11 cellular contexts compared by ENCODE assay signal in the genomic region with DNA sequence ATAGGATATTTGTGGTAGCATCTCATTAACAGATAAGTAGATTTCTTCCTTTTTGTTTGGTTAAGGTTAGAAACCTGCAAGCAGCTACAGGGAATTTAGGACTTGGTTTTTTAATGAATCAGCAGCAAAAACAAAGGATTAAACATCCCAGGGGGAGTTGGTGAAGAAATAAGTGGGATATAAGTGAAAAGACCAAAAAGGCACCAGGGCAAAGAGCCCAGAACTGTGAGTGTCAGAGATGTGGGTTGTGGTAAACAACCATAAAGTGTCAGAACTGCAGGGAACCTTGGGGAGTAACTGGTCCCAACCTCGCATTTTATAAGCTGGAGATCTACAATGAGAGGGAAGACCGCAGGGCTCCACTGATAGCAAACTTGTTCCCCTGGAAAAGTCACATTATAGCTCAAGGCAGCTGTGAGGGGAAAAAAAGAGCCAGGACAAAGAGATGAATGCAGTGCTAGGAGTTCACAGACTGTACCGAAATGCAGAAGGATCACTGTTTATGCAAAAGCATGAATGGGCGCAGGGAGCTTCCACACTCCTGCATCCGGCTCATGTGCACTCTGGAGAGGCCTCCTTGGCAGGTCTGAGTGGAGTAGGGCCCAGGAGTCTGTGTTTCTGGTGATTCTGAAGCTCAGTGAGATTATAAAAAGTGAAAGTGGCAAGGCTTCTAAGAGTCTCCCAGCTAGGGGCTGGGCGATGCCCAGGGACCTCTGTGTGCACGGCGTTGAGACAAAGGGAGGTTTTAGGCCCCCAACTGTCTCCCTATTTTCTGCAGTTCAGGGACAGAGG.
DNase-seq lines count a peak whose midpoint lies in the region; ATAC-seq, FAIRE-seq and TF ChIP-seq lines count a peak whose summit lies in the region.
"Had no signal": no experiment of that assay in that cellular context is flagged by ENCODE, and none has a peak within 500 bp of the region (broad histone marks: within the 10 kb centered on the region; RNA-seq: fewer than 3 reads in every experiment).

No MANE protein-coding gene starts in this region.

- H3K36me3 Mint-ChIP-seq in activated naive CD4-positive, alpha-beta T cell treated with anti-CD3 and anti-CD28 coated beads, Interleukin-2, amount 50 U/mL, for 72 hours = no peaks in the 10 kb centered on the region

- H3K9ac ChIP-seq in keratinocyte (ENCODE audit: control insufficient read depth, extremely low read depth, insufficient read depth, low read length) = peak overlapping the region; percentile 40

- H3K9me3 ChIP-seq in keratinocyte (ENCODE audit: control insufficient read depth, low read depth, low read length) = no peaks in the 10 kb centered on the region

- peak; percentile 35 for ATAC-seq in HG02678 (IDR thresholded peaks at IDR 0.05; ENCODE audit: unreplicated experiment)
- no peak for ATAC-seq in activated naive CD4-positive, alpha-beta T cell treated with anti-CD3 and anti-CD28 coated beads, Interleukin-2, amount 50 U/mL, for 72 hours

- H3K9me3 Mint-ChIP-seq in activated naive CD4-positive, alpha-beta T cell treated with anti-CD3 and anti-CD28 coated beads, Interleukin-2, amount 50 U/mL, for 72 hours = no peaks in the 10 kb centered on the region

- in situ Hi-C loops in astrocyte of the spinal cord (cut with HindIII; ENCODE audit: low sequenced_read_pairs) = no loop called here

- peak overlapping the region in 1 of 2 donors; percentile 2 for H3K27ac Mint-ChIP-seq in activated naive CD4-positive, alpha-beta T cell treated with anti-CD3 and anti-CD28 coated beads, Interleukin-2, amount 50 U/mL, for 72 hours

- peak overlapping the region; percentile 65 for H3K4me2 ChIP-seq in keratinocyte (ENCODE audit: control insufficient read depth, extremely low read depth, insufficient read depth, low read depth, low read length)

- DNase-seq in astrocyte of the spinal cord (ENCODE audit: low read depth, low spot score) = peak; percentile 80
- DNase-seq in keratinocyte (ENCODE audit: low read depth, low spot score) = no peak
- peak in 15 of 49 donors; percentile 8 to 61 (median 32) for DNase-seq in substantia nigra (lab: John Stamatoyannopoulos, UW)
- DNase-seq in germinal center (ENCODE audit: low spot score) = no peak
- DNase-seq in activated naive CD4-positive, alpha-beta T cell treated with anti-CD3 and anti-CD28 coated beads, Interleukin-2, amount 50 U/mL, for 72 hours (ENCODE audit: low spot score in 2 of 2) = no peak
- DNase-seq in NCI-H2029 (lab: John Stamatoyannopoulos, UW) = no peak
- DNase-seq: activated CD4-positive, CD25-positive, alpha-beta regulatory T cell treated with anti-CD3 and anti-CD28 coated beads, Interleukin-2, amount 50 U/mL, for 72 hours; NCI-H69; stimulated activated CD8-positive, alpha-beta memory T cell treated with anti-CD3 and anti-CD28 coated beads, Interleukin-4, amount 100 ng/mL, for 48 hours had no signal

- no peaks in the 10 kb centered on the region for H3K27me3 ChIP-seq in keratinocyte (ENCODE audit: control insufficient read depth, extremely low read depth, insufficient read depth, low read length)

- dilution Hi-C loops in keratinocyte (cut with MboI; ENCODE audit: extremely low pct_ligation_motif_present, low sequenced_read_pairs) = no loop called here

- TF ChIP-seq CTCF in astrocyte of the spinal cord (IDR thresholded peaks at IDR 0.05; ENCODE audit: low read depth, low read length) = no peak
- no peak for TF ChIP-seq CTCF in keratinocyte (optimal IDR thresholded peaks at IDR 0.05 in 1 of 3, IDR thresholded peaks at IDR 0.05 in 1 of 3, conservative IDR thresholded peaks at IDR 0.05 in 1 of 3; ENCODE audit: extremely low read depth in 1 of 3, insufficient read depth in 2 of 3, low read length in 3 of 3)

- no peak for FAIRE-seq in keratinocyte (lab: Jason Lieb, UNC)
- FAIRE-seq: bronchial epithelial cell had no signal

- H3K27ac ChIP-seq in keratinocyte (ENCODE audit: control insufficient read depth, insufficient read depth, low read length) (no peak overlapping the region), substantia nigra (ENCODE audit: low read depth, low read length, poor library complexity, severe bottlenecking) (peak overlapping the region; percentile 44)

- H3K9me1 ChIP-seq in keratinocyte (ENCODE audit: control insufficient read depth, extremely low read depth, insufficient read depth, low read length) = peaks cover 2% of the 10 kb centered on the region

- peaks cover 0 to 4% of the 10 kb centered on the region in 2 experiments for H3K36me3 ChIP-seq in keratinocyte (ENCODE audit: control insufficient read depth in 2 of 2, extremely low read depth in 1 of 2, insufficient read depth in 2 of 2, low read length in 2 of 2)

- H2AFZ ChIP-seq in keratinocyte (ENCODE audit: control insufficient read depth, low read length) = peak overlapping the region; percentile 29

- peaks cover 10% of the 10 kb centered on the region for H3K4me1 ChIP-seq in keratinocyte (ENCODE audit: control insufficient read depth, extremely low read depth, insufficient read depth, low read length)

- no peak overlapping the region for H3K4me3 ChIP-seq in astrocyte of the spinal cord (ENCODE audit: low read depth, low read length)
- no peak overlapping the region for H3K4me3 ChIP-seq in keratinocyte (ENCODE audit: control insufficient read depth in 2 of 3, extremely low read depth in 1 of 3, insufficient read depth in 2 of 3, low read depth in 1 of 3, low read length in 3 of 3)

- H3K79me2 ChIP-seq in keratinocyte (ENCODE audit: control insufficient read depth, insufficient read depth, low read length) = no peaks in the 10 kb centered on the region

- no peaks in the 10 kb centered on the region for H4K20me1 ChIP-seq in keratinocyte (ENCODE audit: control insufficient read depth, extremely low read depth, insufficient read depth, low read length)
